ENCODE assay signal across 23 cellular contexts in the genomic region with DNA sequence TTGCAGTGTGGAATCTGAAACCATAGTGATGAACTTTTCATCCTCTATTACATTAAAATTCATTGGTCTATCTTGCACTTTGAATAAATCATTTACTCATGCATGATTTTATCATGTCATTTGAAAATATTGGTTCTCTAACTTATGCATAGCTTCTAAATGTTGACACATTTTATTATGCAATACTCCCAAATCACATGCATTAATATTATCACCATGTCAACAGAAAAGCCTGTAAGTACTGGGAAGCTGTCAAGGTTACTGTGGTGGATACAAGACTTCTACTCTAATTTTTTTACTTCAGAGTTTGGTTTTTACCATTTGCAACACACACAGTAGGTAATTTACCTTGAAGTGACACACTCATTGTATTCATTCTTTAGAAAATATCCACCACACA.
"Had no signal": no experiment of that assay in that cellular context is flagged by ENCODE, and none has a peak within 500 bp of the region (broad histone marks: within the 10 kb centered on the region; RNA-seq: fewer than 3 reads in every experiment).

No MANE protein-coding gene starts in this region.

- H3K27ac ChIP-seq: ascending aorta, SJSA1 had no signal

- H3K36me3 ChIP-seq: ascending aorta, MG63, SJSA1 had no signal

- H3K4me3 ChIP-seq: ascending aorta, MG63, SJSA1 had no signal

- H3K27me3 ChIP-seq: ascending aorta, MG63, SJSA1 had no signal

- H3K4me1 ChIP-seq: ascending aorta, SJSA1 had no signal

- H3K9me3 ChIP-seq: ascending aorta, MG63, SJSA1 had no signal

- DNase-seq: activated CD4-positive, alpha-beta T cell treated with anti-CD3 and anti-CD28 coated beads for 4 hours; activated CD8-positive, alpha-beta memory T cell treated with anti-CD3 and anti-CD28 coated beads, Interleukin-2, amount 50 U/mL, for 48 hours; activated CD8-positive, alpha-beta T cell treated with anti-CD3 and anti-CD28 coated beads, Interleukin-2, amount 10 ng/mL, durations not matched to agents 7 days and 5 days; activated effector memory CD4-positive, alpha-beta T cell treated with Interleukin-2 at 50 U/mL for 16 hours; activated naive CD4-positive, alpha-beta T cell; activated T-cell treated with anti-CD3 and anti-CD28 coated beads, Interleukin-2, amount 50 U/mL, for 1 hour; amniotic stem cell; MG63; MV-4-11; NCI-H1092 treated with DMSO at 0.1 percent for 48 hours; NCI-H1417 treated with DMSO at 0.1 percent for 48 hours; NCI-H1694; NCI-H2029; NCI-H2107; NCI-H2171 treated with DMSO at 0.1 percent for 48 hours; NCI-H345; NCI-H510A; NCI-H82; NK-92 treated with Interleukin-12 subunit alpha and Interleukin-12 subunit beta, amount 100 ng/mL, for 24 hours; PC-3; SHP77 had no signal
